In genomic region chr2:3101016-3101703, GRCh38 we compare ENCODE assay signal across 1 cellular context.
TF ChIP-seq lines count a peak whose summit lies in the region.

No MANE protein-coding gene starts in this region.

TF ChIP-seq in K562, 482 proteins besides CTCF, POLR2A, EP300 and RAD21 (continued from another document):
- TF ChIP-seq ZBTB33 (CRISPR knock-in tag; IDR thresholded peaks at IDR 0.05) (peak; percentile 76), CBX8 (IDR thresholded peaks at IDR 0.05; ENCODE audit: borderline replicate concordance, extremely low read depth, low read depth, low read length, poor library complexity, severe bottlenecking) (no peak), TCF7 (IDR thresholded peaks at IDR 0.05; ENCODE audit: borderline replicate concordance) (no peak), RB1 (IDR thresholded peaks at IDR 0.05; ENCODE audit: low read depth) (no peak)
